ENCODE assay signal across 8 cellular contexts in the genomic region with DNA sequence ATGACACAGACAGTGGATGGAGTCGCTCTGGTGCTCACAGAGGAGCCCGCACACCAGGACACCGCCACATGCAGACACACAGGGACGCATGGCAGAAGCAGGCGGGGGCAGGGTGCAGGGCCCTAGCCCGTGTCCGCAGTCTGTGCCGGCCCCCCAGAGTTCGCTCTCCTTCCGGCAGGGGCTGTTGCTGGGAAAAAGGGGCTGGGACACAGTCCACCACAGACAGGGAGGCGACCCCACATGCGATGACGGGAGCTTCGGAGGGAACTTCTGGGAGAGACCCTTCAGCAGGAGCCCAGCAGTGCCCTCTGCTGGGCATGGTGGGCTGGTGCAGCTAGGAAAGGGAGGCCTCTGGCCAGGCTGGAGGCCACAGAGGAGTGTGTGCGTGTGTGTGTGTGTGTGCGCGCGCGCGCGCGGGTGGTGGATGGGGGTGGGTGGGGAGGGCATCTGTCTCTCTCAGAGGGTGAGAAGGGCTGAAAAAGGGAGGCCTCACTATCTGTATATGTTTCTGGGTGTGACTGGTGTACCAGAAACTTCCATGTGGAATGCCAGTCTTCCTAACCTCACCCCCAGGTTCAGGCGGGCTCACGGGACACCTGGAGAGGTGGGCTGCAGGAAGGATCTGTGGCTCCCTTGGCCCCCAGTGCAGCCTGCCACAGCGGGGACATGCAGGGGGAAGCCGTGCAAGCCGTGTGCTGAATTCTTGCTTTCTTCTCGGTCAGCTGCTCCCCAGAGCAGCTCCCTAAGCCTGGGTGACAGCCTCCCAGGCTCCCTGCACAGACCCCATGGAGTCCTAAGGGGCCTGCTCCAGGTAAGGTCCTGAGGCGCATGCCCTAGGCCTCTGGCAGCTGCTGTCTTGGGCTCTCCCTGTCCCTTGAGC.
DNase-seq lines count a peak whose midpoint lies in the region; ATAC-seq and TF ChIP-seq lines count a peak whose summit lies in the region.

No MANE protein-coding gene starts in this region.

- CTCF ChIA-PET in RWPE1 (lab: Yijun Ruan, JAX) = interaction anchor here (0.5 to 1.7 kb wide), 13 partner anchors 14 to 615 kb away, joined by 3 to 8 read pairs (median 4); no protein-coding TSS in a partner anchor

- H3K9ac ChIP-seq in stomach smooth muscle (ENCODE audit: low read length in 2 of 2) = no peak overlapping the region

- no peak for ATAC-seq in HG02852 (IDR thresholded peaks at IDR 0.05; ENCODE audit: unreplicated experiment)

- TF ChIP-seq RAD21 in Ishikawa (IDR thresholded peaks at IDR 0.05; ENCODE audit: low read depth) = peak; percentile 86

- H3K27ac ChIP-seq in RWPE1 (peak overlapping the region; percentile 99), stomach smooth muscle (ENCODE audit: low read length) (peak overlapping the region; percentile 41)

- TF ChIP-seq CTCF in GM12874 (IDR thresholded peaks at IDR 0.05; ENCODE audit: insufficient read depth, low read depth, low read length) (peak; percentile 98), RWPE1 (conservative IDR thresholded peaks at IDR 0.05; ENCODE audit: low read depth) (peak; percentile 82)

- H3K4me1 ChIP-seq in neuron (ENCODE audit: insufficient read depth, low read length) (no peaks in the 10 kb centered on the region), stomach smooth muscle (ENCODE audit: control insufficient read depth, insufficient read depth, low read length) (peaks cover 41% of the 10 kb centered on the region)

- DNase-seq in RWPE1 (ENCODE audit: low spot score) (peak; percentile 62), foreskin melanocyte (peak; percentile 51)
- peak; percentile 87 for DNase-seq in activated effector memory CD4-positive, alpha-beta T cell treated with anti-CD3 and anti-CD28 coated beads, Interleukin-2, amount 50 U/mL, for 16 hours

- H3K36me3 ChIP-seq in neuron (ENCODE audit: insufficient read depth, low read length) (no peaks in the 10 kb centered on the region), stomach smooth muscle (ENCODE audit: control insufficient read depth in 2 of 2, insufficient read depth in 2 of 2, low read length in 2 of 2) (no peaks in the 10 kb centered on the region)

- POLR2A ChIA-PET in RWPE1 (lab: Yijun Ruan, JAX; ENCODE audit: low non-redundant PET) = interaction anchor here (0.6 kb wide), 1 partner anchor 59 kb away, joined by 3 read pairs; no protein-coding TSS in a partner anchor

- H3K9me3 ChIP-seq in neuron (ENCODE audit: low read length) (no peaks in the 10 kb centered on the region), stomach smooth muscle (ENCODE audit: control insufficient read depth in 2 of 2, low read length in 2 of 2) (no peaks in the 10 kb centered on the region)

- H3K4me3 ChIP-seq in neuron (ENCODE audit: low read length) (peak overlapping the region; percentile 8), stomach smooth muscle (ENCODE audit: low read length in 2 of 2) (peak overlapping the region; percentile 54 to 68)

- peaks cover 43% of the 10 kb centered on the region for H3K27me3 ChIP-seq in neuron (ENCODE audit: insufficient read depth, low read length)
- H3K27me3 ChIP-seq in stomach smooth muscle (ENCODE audit: control insufficient read depth in 1 of 2, insufficient read depth in 2 of 2, low read length in 2 of 2) = no peaks in the 10 kb centered on the region

- no peak overlapping the region for H2AFZ ChIP-seq in neuron (ENCODE audit: low read depth, low read length)

- 0 out of 2 replicates have a peak, but pooled peaks have one; percentile 23 for TF ChIP-seq EP300 in Ishikawa (IDR thresholded peaks at IDR 0.05; ENCODE audit: borderline replicate concordance)

TF ChIP-seq in Ishikawa, 13 proteins besides CTCF, POLR2A, EP300 and RAD21:
- TF ChIP-seq FOXM1 (IDR thresholded peaks at IDR 0.05; ENCODE audit: borderline replicate concordance, low read depth) (no peak), ZBTB7A (IDR thresholded peaks at IDR 0.05; ENCODE audit: low read depth) (peak; percentile 54; the same call in 1 of the 2 replicates), TCF12 (IDR thresholded peaks at IDR 0.05; ENCODE audit: low read depth) (0 out of 2 replicates have a peak, but pooled peaks have one; percentile 37), CEBPB (IDR thresholded peaks at IDR 0.05) (no peak), NFIC (IDR thresholded peaks at IDR 0.05) (no peak), EGR1 (IDR thresholded peaks at IDR 0.05) (no peak), YY1 (IDR thresholded peaks at IDR 0.05; ENCODE audit: low read depth) (no peak), TAF1 (IDR thresholded peaks at IDR 0.05; ENCODE audit: low read depth) (0 out of 2 replicates have a peak, but pooled peaks have one; percentile 23), TEAD4 (IDR thresholded peaks at IDR 0.05) (no peak), CREB1 (IDR thresholded peaks at IDR 0.05; ENCODE audit: low read depth) (no peak)
- TF ChIP-seq, protein P1, sequence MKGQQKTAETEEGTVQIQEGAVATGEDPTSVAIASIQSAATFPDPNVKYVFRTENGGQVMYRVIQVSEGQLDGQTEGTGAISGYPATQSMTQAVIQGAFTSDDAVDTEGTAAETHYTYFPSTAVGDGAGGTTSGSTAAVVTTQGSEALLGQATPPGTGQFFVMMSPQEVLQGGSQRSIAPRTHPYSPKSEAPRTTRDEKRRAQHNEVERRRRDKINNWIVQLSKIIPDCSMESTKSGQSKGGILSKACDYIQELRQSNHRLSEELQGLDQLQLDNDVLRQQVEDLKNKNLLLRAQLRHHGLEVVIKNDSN (IDR thresholded peaks at IDR 0.05) = no peak
- TF ChIP-seq, protein P2, sequence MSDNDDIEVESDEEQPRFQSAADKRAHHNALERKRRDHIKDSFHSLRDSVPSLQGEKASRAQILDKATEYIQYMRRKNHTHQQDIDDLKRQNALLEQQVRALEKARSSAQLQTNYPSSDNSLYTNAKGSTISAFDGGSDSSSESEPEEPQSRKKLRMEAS (IDR thresholded peaks at IDR 0.05) = peak; percentile 75
- TF ChIP-seq, protein P3, sequence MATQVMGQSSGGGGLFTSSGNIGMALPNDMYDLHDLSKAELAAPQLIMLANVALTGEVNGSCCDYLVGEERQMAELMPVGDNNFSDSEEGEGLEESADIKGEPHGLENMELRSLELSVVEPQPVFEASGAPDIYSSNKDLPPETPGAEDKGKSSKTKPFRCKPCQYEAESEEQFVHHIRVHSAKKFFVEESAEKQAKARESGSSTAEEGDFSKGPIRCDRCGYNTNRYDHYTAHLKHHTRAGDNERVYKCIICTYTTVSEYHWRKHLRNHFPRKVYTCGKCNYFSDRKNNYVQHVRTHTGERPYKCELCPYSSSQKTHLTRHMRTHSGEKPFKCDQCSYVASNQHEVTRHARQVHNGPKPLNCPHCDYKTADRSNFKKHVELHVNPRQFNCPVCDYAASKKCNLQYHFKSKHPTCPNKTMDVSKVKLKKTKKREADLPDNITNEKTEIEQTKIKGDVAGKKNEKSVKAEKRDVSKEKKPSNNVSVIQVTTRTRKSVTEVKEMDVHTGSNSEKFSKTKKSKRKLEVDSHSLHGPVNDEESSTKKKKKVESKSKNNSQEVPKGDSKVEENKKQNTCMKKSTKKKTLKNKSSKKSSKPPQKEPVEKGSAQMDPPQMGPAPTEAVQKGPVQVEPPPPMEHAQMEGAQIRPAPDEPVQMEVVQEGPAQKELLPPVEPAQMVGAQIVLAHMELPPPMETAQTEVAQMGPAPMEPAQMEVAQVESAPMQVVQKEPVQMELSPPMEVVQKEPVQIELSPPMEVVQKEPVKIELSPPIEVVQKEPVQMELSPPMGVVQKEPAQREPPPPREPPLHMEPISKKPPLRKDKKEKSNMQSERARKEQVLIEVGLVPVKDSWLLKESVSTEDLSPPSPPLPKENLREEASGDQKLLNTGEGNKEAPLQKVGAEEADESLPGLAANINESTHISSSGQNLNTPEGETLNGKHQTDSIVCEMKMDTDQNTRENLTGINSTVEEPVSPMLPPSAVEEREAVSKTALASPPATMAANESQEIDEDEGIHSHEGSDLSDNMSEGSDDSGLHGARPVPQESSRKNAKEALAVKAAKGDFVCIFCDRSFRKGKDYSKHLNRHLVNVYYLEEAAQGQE (IDR thresholded peaks at IDR 0.05; ENCODE audit: low read depth) = no peak
